ENCODE assay signal across 8 cellular contexts in the genomic region with DNA sequence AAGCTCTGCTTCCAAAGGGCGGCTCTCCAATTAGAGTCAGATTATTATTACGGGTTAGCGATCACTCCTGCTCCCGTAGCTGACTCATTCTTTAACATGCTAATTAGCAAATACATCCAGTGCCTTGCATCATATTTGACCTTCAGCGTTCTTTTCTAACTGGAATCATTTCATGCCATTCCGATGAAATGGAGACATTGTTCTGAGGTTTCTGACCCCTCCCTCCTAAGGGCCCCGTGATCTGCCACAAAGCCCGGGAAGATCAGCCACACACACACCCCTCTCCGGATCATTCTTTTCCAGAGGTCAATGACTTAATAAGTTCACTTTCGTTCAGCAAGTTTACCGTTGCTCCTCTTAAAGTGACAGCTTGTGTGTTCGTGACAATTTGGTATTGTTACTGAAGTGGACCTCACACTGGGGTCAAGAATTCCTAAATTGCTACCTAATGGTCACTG.
DNase-seq lines count a peak whose midpoint lies in the region; TF ChIP-seq lines count a peak whose summit lies in the region.
"Not testable (repeated sequence)": the region's sequence is repeated elsewhere in the genome, so short reads cannot be mapped to it uniquely, and the experiment has no call there.

No MANE protein-coding gene starts in this region.

- H3K27me3 ChIP-seq in testis, result not testable (repeated sequence)

- DNase-seq in COLO829 (ENCODE audit: low spot score), result peak; percentile 62
- peak; percentile 26 for DNase-seq in HT1080 (ENCODE audit: low read depth)
- peak; percentile 63 for DNase-seq in SW480 (ENCODE audit: low spot score)
- peak; percentile 70 to 74 for DNase-seq in cardiac fibroblast (ENCODE audit: low read depth in 2 of 2)
- DNase-seq in fibroblast of pulmonary artery (ENCODE audit: low read depth), result peak; percentile 62
- DNase-seq in inferior parietal cortex (ENCODE audit: extremely low spot score), result peak; percentile 5
- not testable (repeated sequence) for DNase-seq in neural crest cell (ENCODE audit: low read depth, low spot score)
- peak; percentile 63 for DNase-seq in testis

- H3K9me3 ChIP-seq in testis, result not testable (repeated sequence)

- H3K4me1 ChIP-seq in testis, result not testable (repeated sequence)

- H3K4me3 Mint-ChIP-seq in neural crest cell, result not testable (repeated sequence)

- peak overlapping the region in 1 of 2 donors; percentile 23 for H3K27ac ChIP-seq in testis

- TF ChIP-seq POLR2A in testis (IDR thresholded peaks at IDR 0.05), result not testable (repeated sequence)

- not testable (repeated sequence) for TF ChIP-seq CTCF in cardiac fibroblast (IDR thresholded peaks at IDR 0.05; ENCODE audit: low read depth, low read length); fibroblast of pulmonary artery (IDR thresholded peaks at IDR 0.05; ENCODE audit: low read length, missing control alignments); neural crest cell (conservative IDR thresholded peaks at IDR 0.05); testis (IDR thresholded peaks at IDR 0.05)

- not testable (repeated sequence) for H3K27me3 Mint-ChIP-seq in neural crest cell (ENCODE audit: low read depth)

- WGBS in testis, 2 donors, result 32 to 54% methylated on average over 12 of the region's 12 CpGs

- intact Hi-C loops in testis (cut with DNase I; ENCODE audit: low total_unique reads), result not testable (repeated sequence)

- H3K36me3 Mint-ChIP-seq in neural crest cell (ENCODE audit: low read depth), result not testable (repeated sequence)

- not testable (repeated sequence) for H3K36me3 ChIP-seq in testis (ENCODE audit: low read depth, missing control alignments)

- H3K9me3 Mint-ChIP-seq in neural crest cell, result not testable (repeated sequence)

- H3K27ac Mint-ChIP-seq in neural crest cell (ENCODE audit: unreplicated experiment), result peak overlapping the region; percentile 35

- not testable (repeated sequence) for H3K4me3 ChIP-seq in cardiac fibroblast (replicated peaks in 1 of 2; ENCODE audit: low read depth in 2 of 2, low read length in 2 of 2); fibroblast of pulmonary artery (replicated peaks; ENCODE audit: low read depth, low read length); testis

- H3K4me1 Mint-ChIP-seq in neural crest cell, result peaks cover 28% of the 10 kb centered on the region
